Comparison of ENCODE assay signal across 33 cellular contexts in genomic region chr5:68167195-68167651, GRCh38.
"Had no signal": no experiment of that assay in that cellular context is flagged by ENCODE, and none has a peak within 500 bp of the region (broad histone marks: within the 10 kb centered on the region; RNA-seq: fewer than 3 reads in every experiment).

No MANE protein-coding gene starts in this region.

- H3K36me3 ChIP-seq: ascending aorta, cardiac muscle cell, WERI-Rb-1 had no signal

- DNase-seq: activated CD4-positive, alpha-beta memory T cell treated with anti-CD3 and anti-CD28 coated beads, Interleukin-2, amount 10 ng/mL, durations not matched to agents 7 days and 5 days; activated CD4-positive, alpha-beta T cell treated with anti-CD3 and anti-CD28 coated beads for 1 hour; activated CD4-positive, alpha-beta T cell treated with anti-CD3 and anti-CD28 coated beads for 36 hours; activated CD4-positive, alpha-beta T cell treated with anti-CD3 and anti-CD28 coated beads for 48 hours; activated CD4-positive, alpha-beta T cell treated with anti-CD3 and anti-CD28 coated beads, Interleukin-2, amount 10 ng/mL, durations not matched to agents 7 days and 5 days; activated CD4-positive, alpha-beta T cell treated with anti-CD3 and anti-CD28 coated beads, Interleukin-2, amount 50 U/mL, for 48 hours; activated CD4-positive, CD25-positive, alpha-beta regulatory T cell; activated CD8-positive, alpha-beta memory T cell treated with anti-CD3 and anti-CD28 coated beads for 24 hours; activated CD8-positive, alpha-beta memory T cell treated with anti-CD3 and anti-CD28 coated beads, Interleukin-2, amount 10 ng/mL, durations not matched to agents 7 days and 5 days; activated CD8-positive, alpha-beta memory T cell treated with anti-CD3 and anti-CD28 coated beads, Interleukin-2, amount 50 U/mL, for 48 hours; activated CD8-positive, alpha-beta T cell treated with anti-CD3 and anti-CD28 coated beads, Interleukin-2, amount 10 ng/mL, durations not matched to agents 7 days and 5 days; activated effector memory CD4-positive, alpha-beta T cell treated with Interleukin-2 at 50 U/mL for 16 hours; activated gamma-delta T cell; activated naive CD4-positive, alpha-beta T cell treated with anti-CD3 and anti-CD28 coated beads, Interleukin-2, amount 10 ng/mL, durations not matched to agents 7 days and 5 days; activated naive CD4-positive, alpha-beta T cell treated with Interleukin-2 at 50 U/mL for 16 hours; activated naive CD8-positive, alpha-beta T cell treated with anti-CD3 and anti-CD28 coated beads, Interleukin-2, amount 10 ng/mL, durations not matched to agents 7 days and 5 days; activated naive CD8-positive, alpha-beta T cell treated with anti-CD3 and anti-CD28 coated beads, Interleukin-2, amount 50 U/mL, for 24 hours; activated T-cell treated with anti-CD3 and anti-CD28 coated beads, Interleukin-2, amount 50 U/mL, for 24 hours; activated T-cell treated with anti-CD3 and anti-CD28 coated beads, Interleukin-2, amount 50 U/mL, for 48 hours; amygdala; anterior cingulate cortex; caudate nucleus; cerebellar nuclear complex; T-helper 1 cell; T-helper 2 cell; T-helper 9 cell; WERI-Rb-1 had no signal

- H3K27ac ChIP-seq: ascending aorta, cardiac muscle cell, WERI-Rb-1 had no signal

- ATAC-seq: activated CD4-positive, alpha-beta T cell treated with anti-CD3 and anti-CD28 coated beads for 36 hours; activated CD4-positive, CD25-positive, alpha-beta regulatory T cell treated with anti-CD3 and anti-CD28 coated beads, Interleukin-2, amount 50 U/mL, for 24 hours; activated CD8-positive, alpha-beta memory T cell treated with anti-CD3 and anti-CD28 coated beads, Interleukin-2, amount 10 ng/mL, durations not matched to agents 7 days and 5 days; activated CD8-positive, alpha-beta T cell treated with anti-CD3 and anti-CD28 coated beads, Interleukin-2, amount 10 ng/mL, durations not matched to agents 7 days and 5 days; activated naive CD8-positive, alpha-beta T cell treated with anti-CD3 and anti-CD28 coated beads, Interleukin-2, amount 50 U/mL, for 24 hours; WTC11 had no signal

- H3K4me3 ChIP-seq: ascending aorta, cardiac muscle cell had no signal

- H3K9me3 ChIP-seq: ascending aorta had no signal

- H3K27me3 ChIP-seq: ascending aorta, cardiac muscle cell had no signal

- FAIRE-seq: bronchial epithelial cell, TTC549 had no signal
